8 cellular contexts compared by ENCODE assay signal in genomic region chr14:61280092-61280525, GRCh38. TPM values are rescaled to one million over a fixed set of nuclear protein-coding genes. Genes with fewer than 3 reads are reported as not detected.
DNase-seq lines count a peak whose midpoint lies in the region; ATAC-seq and TF ChIP-seq lines count a peak whose summit lies in the region.

No MANE protein-coding gene starts in this region.

- 29 to 45% methylated on average over 9 to 11 of the region's 47 CpGs for WGBS in thyroid gland, 2 donors

- no peak for TF ChIP-seq CTCF in thyroid gland (IDR thresholded peaks at IDR 0.05)

- H3K9me3 ChIP-seq in SJCRH30 (replicated peaks) (no peaks in the 10 kb centered on the region), muscle layer of duodenum (ENCODE audit: control insufficient read depth in 1 of 2, low read length in 2 of 2) (no peaks in the 10 kb centered on the region), thyroid gland (no peaks in the 10 kb centered on the region)

- no peak overlapping the region for H3K27ac Mint-ChIP-seq in dendritic cell treated with granulocyte-macrophage colony-stimulating factor and Interleukin-4, amounts not matched to agents 40 ng/mL and 50 ng/mL, for 4 days

- peaks cover 61% of the 10 kb centered on the region for H3K27me3 Mint-ChIP-seq in dendritic cell treated with granulocyte-macrophage colony-stimulating factor and Interleukin-4, amounts not matched to agents 40 ng/mL and 50 ng/mL, for 4 days

- H3K4me3 ChIP-seq in ACC112 (ENCODE audit: low read depth, low read length) (peak overlapping the region; percentile 74), SJCRH30 (peak overlapping the region; percentile 68), muscle layer of duodenum (ENCODE audit: low read depth in 1 of 2, low read length in 2 of 2) (peak overlapping the region; percentile 43 to 70), thyroid gland (replicated peaks in 1 of 3) (peak overlapping the region; percentile 6 to 67 (median 57))

- H3K9me3 Mint-ChIP-seq in dendritic cell treated with granulocyte-macrophage colony-stimulating factor and Interleukin-4, amounts not matched to agents 40 ng/mL and 50 ng/mL, for 4 days = no peaks in the 10 kb centered on the region

- no peak for TF ChIP-seq POLR2A in thyroid gland (IDR thresholded peaks at IDR 0.05)

- DNase-seq in SJCRH30 (no peak), thyroid gland (no peak)

- no peaks in the 10 kb centered on the region for H3K79me2 ChIP-seq in ACC112 (ENCODE audit: control insufficient read depth, insufficient read depth, low read length, unreplicated experiment)

- ATAC-seq in HG03097 (IDR thresholded peaks at IDR 0.05; ENCODE audit: low FRiP score, unreplicated experiment) (no peak), HG03139 (IDR thresholded peaks at IDR 0.05; ENCODE audit: unreplicated experiment) (no peak), GM21529 (IDR thresholded peaks at IDR 0.05; ENCODE audit: unreplicated experiment) (no peak)

- peak overlapping the region; percentile 77 for H2AFZ ChIP-seq in ACC112 (ENCODE audit: low read length, unreplicated experiment)

- peak overlapping the region; percentile 70 for H3K4me3 Mint-ChIP-seq in dendritic cell treated with granulocyte-macrophage colony-stimulating factor and Interleukin-4, amounts not matched to agents 40 ng/mL and 50 ng/mL, for 4 days

- no peak overlapping the region for H3K27ac ChIP-seq in ACC112 (ENCODE audit: low read depth, low read length)
- peak overlapping the region; percentile 72 for H3K27ac ChIP-seq in SJCRH30
- peak overlapping the region; percentile 73 for H3K27ac ChIP-seq in muscle layer of duodenum (ENCODE audit: low read length)
- peak overlapping the region; percentile 82 to 99 (median 98) for H3K27ac ChIP-seq in thyroid gland

- no peaks in the 10 kb centered on the region for H3K36me3 Mint-ChIP-seq in dendritic cell treated with granulocyte-macrophage colony-stimulating factor and Interleukin-4, amounts not matched to agents 40 ng/mL and 50 ng/mL, for 4 days (ENCODE audit: low read depth)

- intact Hi-C loops in dendritic cell treated with granulocyte-macrophage colony-stimulating factor and Interleukin-4, amounts not matched to agents 40 ng/mL and 50 ng/mL, for 4 days (cut with micrococcal nuclease) = no loop called here
- intact Hi-C loops in thyroid gland (cut with DNase I) = no loop called here

- H3K4me1 Mint-ChIP-seq in dendritic cell treated with granulocyte-macrophage colony-stimulating factor and Interleukin-4, amounts not matched to agents 40 ng/mL and 50 ng/mL, for 4 days (ENCODE audit: low read depth) = peaks cover 16% of the 10 kb centered on the region

- H3K4me1 ChIP-seq in ACC112 (ENCODE audit: control insufficient read depth, insufficient read depth, low read length, unreplicated experiment) = peaks cover 2% of the 10 kb centered on the region
- H3K4me1 ChIP-seq in SJCRH30 = no peaks in the 10 kb centered on the region; the same call in 1 of the 2 replicates
- peaks cover 0 to 13% of the 10 kb centered on the region in 2 donors for H3K4me1 ChIP-seq in muscle layer of duodenum (ENCODE audit: control insufficient read depth in 1 of 2, insufficient read depth in 2 of 2, low read length in 2 of 2)
- peaks cover 0 to 23% of the 10 kb centered on the region in 2 donors for H3K4me1 ChIP-seq in thyroid gland

- H3K27me3 ChIP-seq in ACC112 (ENCODE audit: insufficient read depth, low read length) (peaks cover 31% of the 10 kb centered on the region), SJCRH30 (no peaks in the 10 kb centered on the region), muscle layer of duodenum (ENCODE audit: low read depth, low read length) (no peaks in the 10 kb centered on the region), thyroid gland (no peaks in the 10 kb centered on the region)

- H3K36me3 ChIP-seq in ACC112 (ENCODE audit: insufficient read depth, low read length) = no peaks in the 10 kb centered on the region
- H3K36me3 ChIP-seq in SJCRH30 = no peaks in the 10 kb centered on the region
- H3K36me3 ChIP-seq in muscle layer of duodenum (ENCODE audit: control insufficient read depth in 1 of 2, insufficient read depth in 2 of 2, low read length in 2 of 2) = no peaks in the 10 kb centered on the region
- H3K36me3 ChIP-seq in thyroid gland = no peaks in the 10 kb centered on the region

RNA-seq across cellular contexts. Expression of gene TMEM30B, which starts 1.0 kb away (rescaled TPM):
- total RNA-seq in SJCRH30 (2014; rRNA removed; shearing (Covaris generic)) = 6.2 and 7.4 TPM in 2 replicates
- total RNA-seq in thyroid gland = 100 to 1,000 TPM in 3 of 4 donors, 10 to 100 TPM in 1; 91.0 to 153 (median 124) TPM

RNA-seq across cellular contexts. Expression of gene PRKCH, which starts 41.3 kb away (rescaled TPM):
- total RNA-seq in SJCRH30 (2014; rRNA removed; shearing (Covaris generic)) = 6.7 and 6.8 TPM in 2 replicates
- total RNA-seq in thyroid gland = 10 to 100 TPM; 34.0 to 68.7 (median 49.8) TPM

Comparison
In these comparisons a context has a peak if more than half of its experiments do, and no peak if none do; other contexts are left out.
1. RNA of gene TMEM30B, which starts 1.0 kb away (total RNA-seq): 91.0 to 153 TPM in thyroid gland; 6.2 to 7.4 TPM in SJCRH30; every median in the first group is over 10 times any median in the second.
2. Peak in every context shown above with its lines, with median percentiles within 50 percentile points of each other: H3K4me3 ChIP-seq.